9 cellular contexts compared by ENCODE assay signal in genomic region chr3:188390775-188391443, GRCh38.
DNase-seq lines count a peak whose midpoint lies in the region; ATAC-seq and TF ChIP-seq lines count a peak whose summit lies in the region.
"Had no signal": no experiment of that assay in that cellular context is flagged by ENCODE, and none has a peak within 500 bp of the region (broad histone marks: within the 10 kb centered on the region; RNA-seq: fewer than 3 reads in every experiment).

No MANE protein-coding gene starts in this region.

- H3K27me3 ChIP-seq in breast epithelium (no peaks in the 10 kb centered on the region), liver (ENCODE audit: control insufficient read depth in 4 of 4, insufficient read depth in 4 of 4, low read length in 3 of 4) (no peaks in the 10 kb centered on the region), stomach (no peaks in the 10 kb centered on the region)

- H3K9me3 ChIP-seq in breast epithelium (no peaks in the 10 kb centered on the region), liver (ENCODE audit: control insufficient read depth in 4 of 4, low read length in 3 of 4) (no peaks in the 10 kb centered on the region), stomach (no peaks in the 10 kb centered on the region)

- no peak overlapping the region for H3K9ac ChIP-seq in liver (ENCODE audit: low read depth in 1 of 2, low read length in 2 of 2)

- TF ChIP-seq CTCF in breast epithelium (IDR thresholded peaks at IDR 0.05) (no peak), liver (IDR thresholded peaks at IDR 0.05; ENCODE audit: low read depth, low read length, missing input control) (no peak), stomach (IDR thresholded peaks at IDR 0.05) (no peak), omental fat pad (IDR thresholded peaks at IDR 0.05) (no peak)

- 72% methylated on average over 8 of the region's 8 CpGs for WGBS in liver
- WGBS in stomach, 5 donors = 55 to 77% (median 71%) methylated on average over 8 of the region's 8 CpGs

- H3K36me3 ChIP-seq in breast epithelium = no peaks in the 10 kb centered on the region
- no peaks in the 10 kb centered on the region for H3K36me3 ChIP-seq in liver (ENCODE audit: control insufficient read depth in 4 of 4, insufficient read depth in 3 of 4, low read depth in 1 of 4, low read length in 3 of 4)
- H3K36me3 ChIP-seq in stomach = no peaks in the 10 kb centered on the region

- H3K27ac ChIP-seq in breast epithelium (peak overlapping the region; percentile 80 to 85), liver (ENCODE audit: low read depth in 1 of 2, low read length in 2 of 2) (peak overlapping the region in 1 of 2 donors; percentile 38), stomach (peak overlapping the region in 3 of 5 donors; percentile 15 to 66 (median 38))

- TF ChIP-seq POLR2A in breast epithelium (IDR thresholded peaks at IDR 0.05) (no peak), stomach (IDR thresholded peaks at IDR 0.05) (no peak)

- H3K4me3 ChIP-seq in breast epithelium (no peak overlapping the region), liver (ENCODE audit: low read depth in 1 of 3, low read length in 3 of 3) (no peak overlapping the region), stomach (no peak overlapping the region)

- no peak for TF ChIP-seq EP300 in stomach (IDR thresholded peaks at IDR 0.05)

- DNase-seq in NAMALWA (ENCODE audit: low spot score) = peak; percentile 21
- no peak for DNase-seq in breast epithelium (ENCODE audit: low spot score in 2 of 2)
- DNase-seq in stomach = no peak
- no peak for DNase-seq in NCI-H446 treated with DMSO at 0.1 percent for 48 hours (lab: John Stamatoyannopoulos, UW)
- no peak for DNase-seq in omental fat pad (ENCODE audit: low spot score)
- DNase-seq in C1 segment of cervical spinal cord (lab: John Stamatoyannopoulos, UW) = no peak
- DNase-seq: NCI-H82 had no signal

- H3K4me1 ChIP-seq in breast epithelium (peaks cover 0 to 5% of the 10 kb centered on the region in 2 donors), liver (ENCODE audit: control insufficient read depth in 4 of 4, insufficient read depth in 4 of 4, low read length in 3 of 4) (peaks cover 4 to 22% (median 18%) of the 10 kb centered on the region in 4 donors), stomach (peaks cover 0 to 77% (median 35%) of the 10 kb centered on the region in 4 donors)

- ATAC-seq in HG03460 (IDR thresholded peaks at IDR 0.05; ENCODE audit: unreplicated experiment) (no peak), omental fat pad (ENCODE audit: low FRiP score) (no peak)

- intact Hi-C loops in breast epithelium (cut with DNase I; ENCODE audit: low total_unique reads) = loop anchor here (1.0 kb wide), 1 partner anchor 9 kb away; no protein-coding TSS in a partner anchor
- intact Hi-C loops in stomach (cut with DNase I; ENCODE audit: low total_unique reads) = no loop called here

- TF ChIP-seq RAD21 in liver (IDR thresholded peaks at IDR 0.05) = no peak

TF ChIP-seq in liver, 16 proteins besides CTCF, POLR2A, EP300 and RAD21:
- TF ChIP-seq FOXA2 (IDR thresholded peaks at IDR 0.05) (no peak), HNF4G (IDR thresholded peaks at IDR 0.05) (no peak), NR2F2 (IDR thresholded peaks at IDR 0.05) (peak; percentile 21)
- TF ChIP-seq, protein P1, sequence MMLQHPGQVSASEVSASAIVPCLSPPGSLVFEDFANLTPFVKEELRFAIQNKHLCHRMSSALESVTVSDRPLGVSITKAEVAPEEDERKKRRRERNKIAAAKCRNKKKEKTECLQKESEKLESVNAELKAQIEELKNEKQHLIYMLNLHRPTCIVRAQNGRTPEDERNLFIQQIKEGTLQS (IDR thresholded peaks at IDR 0.05) = no peak
